In genomic region chr11:44766112-44766971, GRCh38 we compare ENCODE assay signal across 9 cellular contexts. TPM values are rescaled to one million over a fixed set of nuclear protein-coding genes. Genes with fewer than 3 reads are reported as not detected.
DNase-seq lines count a peak whose midpoint lies in the region; ATAC-seq and TF ChIP-seq lines count a peak whose summit lies in the region.
"Had no signal": no experiment of that assay in that cellular context is flagged by ENCODE, and none has a peak within 500 bp of the region (broad histone marks: within the 10 kb centered on the region; RNA-seq: fewer than 3 reads in every experiment).

No MANE protein-coding gene starts in this region.

- H3F3A ChIP-seq in smooth muscle cell (ENCODE audit: low read depth): peaks cover 33% of the 10 kb centered on the region

- ATAC-seq in left ventricle myocardium superior (peak; percentile 84), HG02885 (IDR thresholded peaks at IDR 0.05; ENCODE audit: poor library complexity, unreplicated experiment) (no peak), HG02678 (IDR thresholded peaks at IDR 0.05; ENCODE audit: unreplicated experiment) (no peak)
- ATAC-seq: GM12878 had no signal

- CTCF ChIA-PET in HEK293 (lab: Yijun Ruan, JAX): interaction anchor here (1.0 to 3.2 kb wide), 4 partner anchors 10 to 145 kb away, joined by 3 to 33 read pairs (median 5); no protein-coding TSS in a partner anchor

- H3K9me3 ChIP-seq in HEK293 (ENCODE audit: control insufficient read depth, insufficient read depth, low read depth, low read length) (no peaks in the 10 kb centered on the region), WERI-Rb-1 (ENCODE audit: severe bottlenecking) (peaks cover 10% of the 10 kb centered on the region), smooth muscle cell (replicated peaks; ENCODE audit: low read depth) (no peaks in the 10 kb centered on the region)

- H3K79me2 ChIP-seq in smooth muscle cell (ENCODE audit: low read depth): no peaks in the 10 kb centered on the region

- no peaks in the 10 kb centered on the region for H3K36me3 ChIP-seq in HEK293 (ENCODE audit: control insufficient read depth in 2 of 2, insufficient read depth in 1 of 2, low read length in 2 of 2)
- peaks cover 9% of the 10 kb centered on the region for H3K36me3 ChIP-seq in WERI-Rb-1
- no peaks in the 10 kb centered on the region for H3K36me3 ChIP-seq in smooth muscle cell (ENCODE audit: low read depth)

- no peak overlapping the region for H3K4me3 ChIP-seq in HEK293 (ENCODE audit: low read depth, low read length)
- H3K4me3 ChIP-seq in WERI-Rb-1 (ENCODE audit: low read depth, low read length): no peak overlapping the region
- no peak overlapping the region for H3K4me3 ChIP-seq in smooth muscle cell
- H3K4me3 ChIP-seq: GM12878 had no signal

- intact Hi-C loops in left ventricle myocardium superior (cut with micrococcal nuclease): no loop called here

- H3K27me3 ChIP-seq in WERI-Rb-1 (ENCODE audit: insufficient read depth, low read depth, severe bottlenecking) (no peaks in the 10 kb centered on the region), smooth muscle cell (ENCODE audit: low read depth) (no peaks in the 10 kb centered on the region)

- 19% methylated on average over 8 of the region's 8 CpGs for WGBS in smooth muscle cell (ENCODE audit: low lambda C conversion rate)

- H3K27ac ChIP-seq in HEK293 (ENCODE audit: extremely low read depth, low read depth, low read length) (0 out of 2 replicates have a peak overlapping the region, but pooled peaks have one; percentile 4), WERI-Rb-1 (peak overlapping the region; percentile 76), smooth muscle cell (ENCODE audit: low read depth) (peak overlapping the region; percentile 90)

- H3K4me2 ChIP-seq in smooth muscle cell: peak overlapping the region; percentile 3

- H3K4me1 ChIP-seq in HEK293 (ENCODE audit: control insufficient read depth, insufficient read depth, low read length) (0 out of 2 replicates have a peak, but pooled peaks cover 2% of the 10 kb centered on the region), smooth muscle cell (ENCODE audit: low read depth) (peaks cover 24% of the 10 kb centered on the region)

- no peak for TF ChIP-seq CTCF in HEK293 (tag by site-specific recombination; IDR thresholded peaks at IDR 0.05)
- TF ChIP-seq CTCF in WERI-Rb-1 (IDR thresholded peaks at IDR 0.05; ENCODE audit: low read depth, low read length): no peak
- no peak for TF ChIP-seq CTCF in smooth muscle cell (IDR thresholded peaks at IDR 0.05; ENCODE audit: borderline replicate concordance, insufficient read depth, poor library complexity, severe bottlenecking)

- peak; percentile 93 for DNase-seq in WERI-Rb-1
- peak; percentile 84 for DNase-seq in left ventricle myocardium superior
- peak; percentile 31 for DNase-seq in smooth muscle cell (lab: John Stamatoyannopoulos, UW; ENCODE audit: unreplicated experiment)
- DNase-seq in SHP77 treated with DMSO at 0.1 percent for 48 hours (lab: John Stamatoyannopoulos, UW): no peak
- no peak for DNase-seq in NCI-H1930 (lab: John Stamatoyannopoulos, UW)

- POLR2A ChIA-PET in HEK293 (lab: Yijun Ruan, JAX): no interaction called here

- peak overlapping the region; percentile 71 for H3K9ac ChIP-seq in smooth muscle cell (ENCODE audit: low read depth)

- no peak overlapping the region for H2AFZ ChIP-seq in smooth muscle cell (ENCODE audit: low read depth)

- H4K20me1 ChIP-seq in smooth muscle cell (ENCODE audit: low read depth): no peaks in the 10 kb centered on the region

TF ChIP-seq in HEK293, 187 proteins besides CTCF, POLR2A, EP300 and RAD21:
- TF ChIP-seq MZF1 (tag by site-specific recombination; IDR thresholded peaks at IDR 0.05; ENCODE audit: borderline replicate concordance) (0 out of 2 replicates have a peak, but pooled peaks have one; percentile 36), ZNF623 (tag by site-specific recombination; IDR thresholded peaks at IDR 0.05) (no peak), ZIC2 (tag by site-specific recombination; IDR thresholded peaks at IDR 0.05) (peak; percentile 86), ZBTB21 (tag by site-specific recombination; IDR thresholded peaks at IDR 0.05) (peak; percentile 24; the same call in 1 of the 2 replicates), ZNF692 (tag by site-specific recombination; IDR thresholded peaks at IDR 0.05) (0 out of 2 replicates have a peak, but pooled peaks have one; percentile 26), ZBTB17 (tag by site-specific recombination; IDR thresholded peaks at IDR 0.05) (0 out of 2 replicates have a peak, but pooled peaks have one; percentile 12), ZNF335 (tag by site-specific recombination; conservative IDR thresholded peaks at IDR 0.05) (peak; percentile 29; the same call in 1 of the 2 replicates), ZNF843 (tag by site-specific recombination; IDR thresholded peaks at IDR 0.05) (no peak), SCRT2 (tag by site-specific recombination; IDR thresholded peaks at IDR 0.05) (peak; percentile 41; the same call in 1 of the 2 replicates), PRDM6 (tag by site-specific recombination; IDR thresholded peaks at IDR 0.05) (peak; percentile 56), ZNF10 (tag by site-specific recombination; IDR thresholded peaks at IDR 0.05) (peak; percentile 70; the same call in 1 of the 2 replicates), ELK4 (IDR thresholded peaks at IDR 0.05; ENCODE audit: borderline replicate concordance, low read depth, low read length) (no peak)
TF ChIP-seq in HEK293: peak in this region for 9.

RNA-seq across cellular contexts. Expression of gene TSPAN18, which starts 39.6 kb away (rescaled TPM):
- 94.6 TPM for total RNA-seq in left ventricle myocardium superior
- total RNA-seq in smooth muscle cell: 3.4 and 3.9 TPM in 2 replicates
- polyA plus RNA-seq in smooth muscle cell: 9.3 and 15.3 TPM in 2 replicates

Comparison
In these comparisons a context has a peak if more than half of its experiments do, and no peak if none do; other contexts are left out.
1. H3K27ac ChIP-seq: peak in every context shown above with its lines; median percentile 90 in smooth muscle cell; 76 in WERI-Rb-1; 4 in HEK293.
2. DNase-seq: peak in WERI-Rb-1 (single experiment), left ventricle myocardium superior (single experiment) and smooth muscle cell (single experiment); none in SHP77 treated with DMSO at 0.1 percent for 48 hours (single experiment) and NCI-H1930 (0 of 2).
3. RNA of gene TSPAN18, which starts 39.6 kb away (total RNA-seq): 94.6 TPM in left ventricle myocardium superior (single experiment); 3.4 to 3.9 TPM in smooth muscle cell; every median in the first group is over 10 times any median in the second.